32 cellular contexts compared by ENCODE assay signal in the genomic region with DNA sequence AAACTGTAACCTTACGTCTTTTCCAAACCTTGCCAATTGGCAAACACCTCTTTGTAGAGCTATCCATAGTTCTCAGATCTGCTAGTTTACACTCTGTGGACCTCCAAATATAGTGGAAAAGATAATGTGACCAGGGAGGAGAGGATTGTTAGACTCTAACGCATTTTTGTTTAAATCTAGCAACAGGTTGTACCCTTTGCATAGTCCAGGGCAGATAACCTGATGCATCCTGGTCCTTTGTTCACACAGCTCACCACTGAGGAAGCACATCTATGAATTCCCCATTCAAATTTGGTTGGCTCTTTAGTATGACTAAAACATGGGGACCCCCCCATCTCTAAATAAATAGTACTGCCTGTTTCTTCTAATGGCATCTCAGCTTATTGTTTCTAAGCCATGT. TPM values are rescaled to one million over a fixed set of nuclear protein-coding genes. Genes with fewer than 3 reads are reported as not detected.
"Had no signal": no experiment of that assay in that cellular context is flagged by ENCODE, and none has a peak within 500 bp of the region (broad histone marks: within the 10 kb centered on the region; RNA-seq: fewer than 3 reads in every experiment).

No MANE protein-coding gene starts in this region.

- H3K4me3 Mint-ChIP-seq: stimulated activated effector memory CD8-positive, alpha-beta T cell treated with anti-CD3 and anti-CD28 coated beads, Interleukin-12 subunit alpha, Interleukin-12 subunit beta, amount 100 ng/mL, for 72 hours; stimulated activated memory B cell treated with anti-CD40 and anti-IgM and Interleukin-4, amounts not matched to agents 10 μg/mL and 1 μg/mL and 100 μg/mL, for 72 hours; stimulated activated naive B cell treated with anti-CD40 and anti-IgM and Interleukin-4, amounts not matched to agents 10 μg/mL and 1 μg/mL and 100 μg/mL, for 72 hours; stimulated activated naive CD8-positive, alpha-beta T cell treated with anti-CD3 and anti-CD28 coated beads, Interleukin-15, amount 100 ng/mL, for 72 hours; stimulated activated naive CD8-positive, alpha-beta T cell treated with anti-CD3 and anti-CD28 coated beads, Interleukin-15, Interleukin-2, amounts not matched to agents 100 ng/mL and 50 ng/mL, for 24 hours; type B pancreatic cell had no signal

- H3K27ac ChIP-seq: stomach, suprapubic skin, testis, thoracic aorta, tibial artery, tibial nerve, transverse colon, upper lobe of left lung, upper lobe of right lung, uterus, vagina had no signal

- DNase-seq: stimulated activated CD4-positive, alpha-beta T cell treated with anti-CD3 and anti-CD28 coated beads, Interleukin-2, amount 100 ng/mL, for 48 hours; stimulated activated CD4-positive, alpha-beta T cell treated with anti-CD3 and anti-CD28 coated beads, Interleukin-4, amount 100 ng/mL, for 1 hour; stimulated activated CD4-positive, alpha-beta T cell treated with anti-CD3 and anti-CD28 coated beads, Interleukin-4, amount 100 ng/mL, for 24 hours; stimulated activated CD4-positive, alpha-beta T cell treated with anti-CD3 and anti-CD28 coated beads, Interleukin-4, amount 100 ng/mL, for 4 hours; stimulated activated CD8-positive, alpha-beta memory T cell treated with anti-CD3 and anti-CD28 coated beads, Interleukin-4, amount 100 ng/mL, for 48 hours; stimulated activated naive B cell treated with anti-CD40 and anti-IgM and Interleukin-4, amounts not matched to agents 10 μg/mL and 1 μg/mL and 100 μg/mL, for 72 hours; stimulated activated naive CD4-positive, alpha-beta T cell; stimulated activated naive CD4-positive, alpha-beta T cell treated with Interleukin-2 at 50 U/mL for 16 hours; stimulated activated naive CD8-positive, alpha-beta T cell treated with anti-CD3 and anti-CD28 coated beads, Interleukin-15, amount 100 ng/mL, for 72 hours; stimulated activated naive CD8-positive, alpha-beta T cell treated with anti-CD3 and anti-CD28 coated beads, Interleukin-15, Interleukin-2, amounts not matched to agents 100 U/mL and 50 U/mL, for 24 hours; stomach; substantia nigra; testis; thyroid gland; tibial artery; transverse colon; trophoblast cell; upper lobe of left lung; upper lobe of right lung; uterus had no signal

- H3K4me1 Mint-ChIP-seq: stimulated activated effector memory CD8-positive, alpha-beta T cell treated with anti-CD3 and anti-CD28 coated beads, Interleukin-12 subunit alpha, Interleukin-12 subunit beta, amount 100 ng/mL, for 72 hours; stimulated activated memory B cell treated with anti-CD40 and anti-IgM and Interleukin-4, amounts not matched to agents 10 μg/mL and 1 μg/mL and 100 μg/mL, for 72 hours; stimulated activated naive B cell treated with anti-CD40 and anti-IgM and Interleukin-4, amounts not matched to agents 10 μg/mL and 1 μg/mL and 100 μg/mL, for 72 hours; stimulated activated naive CD8-positive, alpha-beta T cell treated with anti-CD3 and anti-CD28 coated beads, Interleukin-15, amount 100 ng/mL, for 72 hours had no signal

- H3K9me3 ChIP-seq: suprapubic skin, testis, thoracic aorta, thyroid gland, tibial artery, tibial nerve, transverse colon, upper lobe of left lung, upper lobe of right lung, uterus, vagina had no signal

- H3K9me3 Mint-ChIP-seq: stimulated activated effector memory CD8-positive, alpha-beta T cell treated with anti-CD3 and anti-CD28 coated beads, Interleukin-12 subunit alpha, Interleukin-12 subunit beta, amount 100 ng/mL, for 72 hours; stimulated activated memory B cell treated with anti-CD40 and anti-IgM and Interleukin-4, amounts not matched to agents 10 μg/mL and 1 μg/mL and 100 μg/mL, for 72 hours; stimulated activated naive CD8-positive, alpha-beta T cell treated with anti-CD3 and anti-CD28 coated beads, Interleukin-15, amount 100 ng/mL, for 72 hours; stimulated activated naive CD8-positive, alpha-beta T cell treated with anti-CD3 and anti-CD28 coated beads, Interleukin-15, Interleukin-2, amounts not matched to agents 100 ng/mL and 50 ng/mL, for 24 hours; type B pancreatic cell had no signal

- H3K4me1 ChIP-seq: stomach, suprapubic skin, testis, thyroid gland, tibial artery, tibial nerve, transverse colon, upper lobe of left lung, upper lobe of right lung, uterus, vagina had no signal

- H3K36me3 ChIP-seq: suprapubic skin, thoracic aorta, thyroid gland, tibial artery, tibial nerve, transverse colon, upper lobe of left lung, upper lobe of right lung, uterus, vagina had no signal

- H3K27ac Mint-ChIP-seq: stimulated activated effector memory CD8-positive, alpha-beta T cell treated with anti-CD3 and anti-CD28 coated beads, Interleukin-12 subunit alpha, Interleukin-12 subunit beta, amount 100 ng/mL, for 72 hours; stimulated activated memory B cell treated with anti-CD40 and anti-IgM and Interleukin-4, amounts not matched to agents 10 μg/mL and 1 μg/mL and 100 μg/mL, for 72 hours; stimulated activated naive B cell treated with anti-CD40 and anti-IgM and Interleukin-4, amounts not matched to agents 10 μg/mL and 1 μg/mL and 100 μg/mL, for 72 hours; stimulated activated naive CD8-positive, alpha-beta T cell treated with anti-CD3 and anti-CD28 coated beads, Interleukin-15, amount 100 ng/mL, for 72 hours; stimulated activated naive CD8-positive, alpha-beta T cell treated with anti-CD3 and anti-CD28 coated beads, Interleukin-15, Interleukin-2, amounts not matched to agents 100 ng/mL and 50 ng/mL, for 24 hours; type B pancreatic cell had no signal

- H3K27me3 Mint-ChIP-seq: stimulated activated memory B cell treated with anti-CD40 and anti-IgM and Interleukin-4, amounts not matched to agents 10 μg/mL and 1 μg/mL and 100 μg/mL, for 72 hours; stimulated activated naive B cell treated with anti-CD40 and anti-IgM and Interleukin-4, amounts not matched to agents 10 μg/mL and 1 μg/mL and 100 μg/mL, for 72 hours; stimulated activated naive CD8-positive, alpha-beta T cell treated with anti-CD3 and anti-CD28 coated beads, Interleukin-15, amount 100 ng/mL, for 72 hours; stimulated activated naive CD8-positive, alpha-beta T cell treated with anti-CD3 and anti-CD28 coated beads, Interleukin-15, Interleukin-2, amounts not matched to agents 100 ng/mL and 50 ng/mL, for 24 hours; type B pancreatic cell had no signal

- H3K4me3 ChIP-seq: stomach, suprapubic skin, testis, thoracic aorta, thyroid gland, tibial artery, tibial nerve, transverse colon, upper lobe of left lung, upper lobe of right lung, uterus, vagina had no signal

- H3K27me3 ChIP-seq: suprapubic skin, testis, thyroid gland, tibial artery, tibial nerve, transverse colon, upper lobe of left lung, upper lobe of right lung, uterus, vagina had no signal

- H3K36me3 Mint-ChIP-seq: type B pancreatic cell had no signal

RNA-seq across cellular contexts. Expression of gene PAGE2, which starts 55.9 kb away (rescaled TPM):
- total RNA-seq: stomach, subcutaneous adipose tissue, suprapubic skin, temporal lobe, thoracic aorta, thyroid gland, tibial nerve, transverse colon, upper lobe of left lung, upper lobe of right lung, ureter, urinary bladder, uterus, vagina had no signal
